1 cellular context compared by ENCODE assay signal in the genomic region with DNA sequence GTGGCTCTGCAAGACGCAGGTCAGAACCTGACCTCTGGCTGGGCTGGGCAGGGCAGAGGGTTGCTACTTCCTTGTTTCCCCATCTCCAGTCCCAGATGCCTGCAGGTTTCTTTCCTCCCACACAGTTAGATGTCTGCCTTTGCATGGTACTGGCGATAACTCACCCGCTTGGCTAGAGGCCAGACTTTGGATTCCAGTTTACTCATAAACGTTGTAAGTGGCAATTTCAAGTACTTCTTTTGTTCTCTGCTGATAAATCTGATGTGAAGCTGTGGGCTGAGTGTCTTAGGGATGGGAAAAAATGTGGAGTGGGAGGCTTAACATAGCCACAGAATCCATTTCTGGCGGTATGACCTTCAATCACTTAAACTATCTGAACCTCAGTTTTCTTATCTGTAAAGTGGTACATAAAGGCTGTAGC.
TF ChIP-seq lines count a peak whose summit lies in the region.

No MANE protein-coding gene starts in this region.

TF ChIP-seq in IMR-90, 13 proteins besides CTCF, POLR2A, EP300 and RAD21 (continued from another document):
- TF ChIP-seq, protein P1, sequence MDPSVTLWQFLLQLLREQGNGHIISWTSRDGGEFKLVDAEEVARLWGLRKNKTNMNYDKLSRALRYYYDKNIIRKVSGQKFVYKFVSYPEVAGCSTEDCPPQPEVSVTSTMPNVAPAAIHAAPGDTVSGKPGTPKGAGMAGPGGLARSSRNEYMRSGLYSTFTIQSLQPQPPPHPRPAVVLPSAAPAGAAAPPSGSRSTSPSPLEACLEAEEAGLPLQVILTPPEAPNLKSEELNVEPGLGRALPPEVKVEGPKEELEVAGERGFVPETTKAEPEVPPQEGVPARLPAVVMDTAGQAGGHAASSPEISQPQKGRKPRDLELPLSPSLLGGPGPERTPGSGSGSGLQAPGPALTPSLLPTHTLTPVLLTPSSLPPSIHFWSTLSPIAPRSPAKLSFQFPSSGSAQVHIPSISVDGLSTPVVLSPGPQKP (IDR thresholded peaks at IDR 0.05; ENCODE audit: borderline replicate concordance, low read depth, low read length), result no peak
- TF ChIP-seq BHLHE40 (IDR thresholded peaks at IDR 0.05; ENCODE audit: low read depth, low read length), result no peak
- no peak for TF ChIP-seq SMC3 (IDR thresholded peaks at IDR 0.05; ENCODE audit: low read depth, low read length)
- TF ChIP-seq USF2 (IDR thresholded peaks at IDR 0.05; ENCODE audit: low read depth, low read length), result no peak
- TF ChIP-seq RCOR1 (IDR thresholded peaks at IDR 0.05; ENCODE audit: insufficient replicate concordance, low read length), result no peak
- no peak for TF ChIP-seq RFX5 (IDR thresholded peaks at IDR 0.05; ENCODE audit: low read depth, low read length)
- no peak for TF ChIP-seq NFE2L2 (IDR thresholded peaks at IDR 0.05; ENCODE audit: low read depth, low read length)
- no peak for TF ChIP-seq FOS (IDR thresholded peaks at IDR 0.05; ENCODE audit: low read depth, low read length)
- no peak for TF ChIP-seq CHD1 (IDR thresholded peaks at IDR 0.05; ENCODE audit: low read depth, low read length)
